8 cellular contexts compared by ENCODE assay signal in the genomic region with DNA sequence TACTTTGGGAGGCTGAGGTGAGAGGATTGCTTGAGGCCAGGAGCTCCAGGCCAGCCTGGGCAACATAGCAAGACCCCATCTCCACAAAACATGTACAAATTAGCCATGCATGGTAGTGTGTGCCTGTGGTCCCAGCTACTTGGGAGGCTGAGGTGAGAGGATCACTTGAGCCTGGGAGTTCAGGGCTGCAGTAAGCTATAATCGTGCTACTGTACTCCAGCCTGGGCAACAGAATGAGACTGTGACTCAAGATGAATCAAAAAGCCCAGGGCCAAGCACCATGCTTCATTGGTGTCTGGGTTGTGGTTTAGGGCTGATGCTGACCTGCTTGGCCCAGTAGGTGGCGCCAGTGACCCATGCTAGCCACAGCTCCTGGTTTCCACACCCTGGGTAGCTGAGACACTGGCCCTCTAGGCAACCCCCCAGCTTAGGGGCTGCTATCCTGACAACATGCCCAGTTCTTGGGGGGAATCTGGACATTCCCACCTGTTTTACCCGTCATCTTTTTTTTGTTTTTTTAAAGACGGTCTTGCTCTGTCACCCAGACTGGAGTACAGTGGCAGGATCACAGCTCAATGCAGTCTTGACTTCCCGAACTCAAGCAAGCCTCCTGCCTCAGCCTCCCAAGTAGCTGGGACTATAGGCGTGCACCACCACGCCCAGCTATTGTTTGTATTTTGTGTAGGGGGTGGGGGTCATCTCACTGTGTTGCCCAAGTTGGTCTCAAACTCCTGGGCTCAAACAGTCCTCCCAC. TPM values are rescaled to one million over a fixed set of nuclear protein-coding genes. Genes with fewer than 3 reads are reported as not detected.
DNase-seq lines count a peak whose midpoint lies in the region; ATAC-seq and TF ChIP-seq lines count a peak whose summit lies in the region.

No MANE protein-coding gene starts in this region.

- no peaks in the 10 kb centered on the region for H3K27me3 ChIP-seq in CD4-positive, CD25-positive, alpha-beta regulatory T cell (ENCODE audit: control insufficient read depth, insufficient read depth, low read length)
- no peaks in the 10 kb centered on the region for H3K27me3 ChIP-seq in GM23338 (ENCODE audit: insufficient read depth)
- H3K27me3 ChIP-seq in right lobe of liver = no peaks in the 10 kb centered on the region

- H3K27me3 Mint-ChIP-seq in CD4-positive, CD25-positive, alpha-beta regulatory T cell = no peaks in the 10 kb centered on the region
- H3K27me3 Mint-ChIP-seq in GM23338 (ENCODE audit: insufficient read depth, low read depth, poor library complexity) = peaks cover 9% of the 10 kb centered on the region

- DNase-seq in CD4-positive, CD25-positive, alpha-beta regulatory T cell = peak; percentile 74 to 81 (median 78)
- DNase-seq in GM23338 (ENCODE audit: low spot score) (peak; percentile 82), NCI-H345 (lab: John Stamatoyannopoulos, UW) (peak; percentile 24), choroid plexus epithelial cell (ENCODE audit: low read depth) (peak; percentile 82), right lobe of liver (peak; percentile 70 to 78 (median 77))
- DNase-seq in activated CD4-positive, alpha-beta T cell treated with anti-CD3 and anti-CD28 coated beads for 48 hours = peak; percentile 90
- DNase-seq in stimulated activated CD4-positive, alpha-beta T cell treated with anti-CD3 and anti-CD28 coated beads, TNF-alpha, amount 100 ng/mL, for 4 hours (ENCODE audit: low read depth in 3 of 3) = peak; percentile 56 to 78 (median 69)

- H3K9me2 ChIP-seq in GM23338 (ENCODE audit: insufficient read depth) = no peaks in the 10 kb centered on the region

- H4K20me1 ChIP-seq in GM23338 (replicated peaks; ENCODE audit: insufficient read depth) = 0 out of 2 replicates have a peak, but pooled peaks cover 3% of the 10 kb centered on the region

- intact Hi-C loops in right lobe of liver (cut with DNase I) = loop anchor here in 1 of 2 donors (2.0 kb wide), 1 partner anchor 59 kb away; no protein-coding TSS in a partner anchor

- H3K4me2 ChIP-seq in GM23338 = no peak overlapping the region

- no peak for TF ChIP-seq POLR2A in right lobe of liver (IDR thresholded peaks at IDR 0.05)

- H3K4me3 ChIP-seq in CD4-positive, CD25-positive, alpha-beta regulatory T cell (ENCODE audit: low read depth, low read length) = no peak overlapping the region
- H3K4me3 ChIP-seq in GM23338 (no peak overlapping the region), choroid plexus epithelial cell (ENCODE audit: low read depth, low read length) (no peak overlapping the region), right lobe of liver (no peak overlapping the region)

- peaks cover 0 to 14% (median 8%) of the 10 kb centered on the region in 4 donors for H3K4me1 Mint-ChIP-seq in CD4-positive, CD25-positive, alpha-beta regulatory T cell
- peaks cover 12% of the 10 kb centered on the region for H3K4me1 Mint-ChIP-seq in GM23338

- H3F3A ChIP-seq in GM23338 (replicated peaks; ENCODE audit: low read depth) = peaks cover 9% of the 10 kb centered on the region; the same call in 1 of the 2 replicates

- no peaks in the 10 kb centered on the region for H3K36me3 ChIP-seq in CD4-positive, CD25-positive, alpha-beta regulatory T cell (ENCODE audit: control insufficient read depth, insufficient read depth, low read length)
- H3K36me3 ChIP-seq in GM23338 (ENCODE audit: insufficient read depth) (no peaks in the 10 kb centered on the region), right lobe of liver (peaks cover 0 to 6% (median 0%) of the 10 kb centered on the region in 4 donors)

- H3K9me3 Mint-ChIP-seq in CD4-positive, CD25-positive, alpha-beta regulatory T cell = no peaks in the 10 kb centered on the region
- no peaks in the 10 kb centered on the region for H3K9me3 Mint-ChIP-seq in GM23338

- H3K9me3 ChIP-seq in CD4-positive, CD25-positive, alpha-beta regulatory T cell (ENCODE audit: control insufficient read depth in 2 of 2, low read length in 2 of 2) = no peaks in the 10 kb centered on the region
- no peaks in the 10 kb centered on the region for H3K9me3 ChIP-seq in right lobe of liver

- 65% methylated on average over 5 of the region's 7 CpGs for WGBS in right lobe of liver (ENCODE audit: insufficient coverage, low coverage, low lambda C conversion rate, missing lambda C conversion rate)

- H3K27ac Mint-ChIP-seq in CD4-positive, CD25-positive, alpha-beta regulatory T cell = no peak overlapping the region
- no peak overlapping the region for H3K27ac Mint-ChIP-seq in GM23338

- peak; percentile 89 to 98 for TF ChIP-seq CTCF in GM23338 (conservative IDR thresholded peaks at IDR 0.05; ENCODE audit: low read depth in 2 of 2)
- TF ChIP-seq CTCF in choroid plexus epithelial cell (conservative IDR thresholded peaks at IDR 0.05; ENCODE audit: low read depth, low read length) = peak; percentile 93
- TF ChIP-seq CTCF in right lobe of liver (IDR thresholded peaks at IDR 0.05) = peak; percentile 87 to 95 (median 92)

- no peak overlapping the region for H3K27ac ChIP-seq in CD4-positive, CD25-positive, alpha-beta regulatory T cell (ENCODE audit: insufficient read depth, low read length, poor library complexity, severe bottlenecking)
- no peak overlapping the region for H3K27ac ChIP-seq in GM23338 (ENCODE audit: low read depth)
- H3K27ac ChIP-seq in right lobe of liver = no peak overlapping the region

- H3K4me3 Mint-ChIP-seq in CD4-positive, CD25-positive, alpha-beta regulatory T cell = peak overlapping the region in 2 of 4 donors; percentile 65 to 69
- H3K4me3 Mint-ChIP-seq in GM23338 = no peak overlapping the region

- H2AFZ ChIP-seq in GM23338 = no peak overlapping the region

- H3K4me1 ChIP-seq in CD4-positive, CD25-positive, alpha-beta regulatory T cell (ENCODE audit: control insufficient read depth, insufficient read depth, low read length, poor library complexity, severe bottlenecking) = peaks cover 6% of the 10 kb centered on the region
- H3K4me1 ChIP-seq in GM23338 (ENCODE audit: insufficient read depth) (no peaks in the 10 kb centered on the region), right lobe of liver (peaks cover 0 to 8% (median 3%) of the 10 kb centered on the region in 4 donors)

- peaks cover 3% of the 10 kb centered on the region for H3K36me3 Mint-ChIP-seq in CD4-positive, CD25-positive, alpha-beta regulatory T cell
- H3K36me3 Mint-ChIP-seq in GM23338 (ENCODE audit: low read depth) = peaks cover 14% of the 10 kb centered on the region; the same call in 2 of the 3 replicates

- ATAC-seq in CD4-positive, CD25-positive, alpha-beta regulatory T cell (ENCODE audit: low read depth in 2 of 2) = peak; percentile 90 to 93
- peak; percentile 63 for ATAC-seq in GM23338
- ATAC-seq in right lobe of liver = peak; percentile 89 to 97 (median 90)
- no peak for ATAC-seq in HG02588 (IDR thresholded peaks at IDR 0.05; ENCODE audit: unreplicated experiment)

- peaks cover 8% of the 10 kb centered on the region for H3K79me2 ChIP-seq in GM23338 (replicated peaks; ENCODE audit: insufficient read depth)

TF ChIP-seq in GM23338, 12 proteins besides CTCF, POLR2A, EP300 and RAD21 (continues in another document):
- TF ChIP-seq STAT1 (IDR thresholded peaks at IDR 0.05; ENCODE audit: unreplicated experiment) (no peak), ZNF331 (CRISPR knock-in tag; IDR thresholded peaks at IDR 0.05; ENCODE audit: low read depth) (no peak), POLR2AphosphoS5 (IDR thresholded peaks at IDR 0.05; ENCODE audit: low read depth) (no peak), CREB1 (CRISPR knock-in tag; IDR thresholded peaks at IDR 0.05; ENCODE audit: low read depth) (no peak)

RNA-seq across cellular contexts. Expression of a gene that starts 5.5 kb away (rescaled TPM):
- total RNA-seq in CD4-positive, CD25-positive, alpha-beta regulatory T cell = 32.2 TPM
- 10 to 100 TPM; 29.6 to 42.7 (median 33.5) TPM for polyA plus RNA-seq in CD4-positive, CD25-positive, alpha-beta regulatory T cell
- total RNA-seq in GM23338 (2014; rRNA removed; shearing (Covaris generic)) = 55.0 and 56.0 TPM in 2 replicates
- polyA plus RNA-seq in GM23338 (2016; fragmentation: Nextera tagmentation; extraction: Ambion mirVana) = 182 and 194 TPM in 2 replicates
- 10 to 100 TPM; 20.6 to 45.3 (median 30.7) TPM for total RNA-seq in right lobe of liver

RNA-seq across cellular contexts. Expression of a gene that starts 28.6 kb away (rescaled TPM):
- total RNA-seq in CD4-positive, CD25-positive, alpha-beta regulatory T cell = not detected
- polyA plus RNA-seq in CD4-positive, CD25-positive, alpha-beta regulatory T cell = not detected
- 12.4 and 29.8 TPM in 2 replicates for total RNA-seq in GM23338 (2014; rRNA removed; shearing (Covaris generic))
- 2.2 and 3.3 TPM in 2 replicates for polyA plus RNA-seq in GM23338 (2016; fragmentation: Nextera tagmentation; extraction: Ambion mirVana)
- total RNA-seq in right lobe of liver = not detected

Comparison
In these comparisons a context has a peak if more than half of its experiments do, and no peak if none do; other contexts are left out.
1. DNase-seq: peak in every context shown above with its lines; median percentile 90 in activated CD4-positive, alpha-beta T cell treated with anti-CD3 and anti-CD28 coated beads for 48 hours; 82 in GM23338; 82 in choroid plexus epithelial cell; 78 in CD4-positive, CD25-positive, alpha-beta regulatory T cell; 77 in right lobe of liver; 69 in stimulated activated CD4-positive, alpha-beta T cell treated with anti-CD3 and anti-CD28 coated beads, TNF-alpha, amount 100 ng/mL, for 4 hours; 24 in NCI-H345.
2. RNA of a gene that starts 28.6 kb away (total RNA-seq): 12.4 to 29.8 TPM in GM23338; not detected in CD4-positive, CD25-positive, alpha-beta regulatory T cell (single experiment) and not detected in right lobe of liver; every median in the first group is over 10 times any median in the second.
3. Peak in every context shown above with its lines, with median percentiles within 50 percentile points of each other: CTCF ChIP-seq.